12 cellular contexts compared by ENCODE assay signal in genomic region chr9:92686954-92687353, GRCh38. TPM values are rescaled to one million over a fixed set of nuclear protein-coding genes. Genes with fewer than 3 reads are reported as not detected.
A peak's percentile ranks its signal among the peaks of the same experiment; 100 is the strongest.
DNase-seq lines count a peak whose midpoint lies in the region; ATAC-seq and TF ChIP-seq lines count a peak whose summit lies in the region.
"Had no signal": no experiment of that assay in that cellular context is flagged by ENCODE, and none has a peak within 500 bp of the region (broad histone marks: within the 10 kb centered on the region; RNA-seq: fewer than 3 reads in every experiment).

No MANE protein-coding gene starts in this region.

- H3K79me2 ChIP-seq in H9 (ENCODE audit: insufficient read depth, low read length): no peaks in the 10 kb centered on the region

- no peak overlapping the region for H3T11ph ChIP-seq in H9 (ENCODE audit: low read length)

- no peak overlapping the region for H3K18ac ChIP-seq in H9 (ENCODE audit: insufficient read length, low read depth, low read length)

- no peak overlapping the region for H3K27ac ChIP-seq in H9 (ENCODE audit: insufficient read length, low read depth, low read length)
- H3K27ac ChIP-seq: ascending aorta had no signal

- no peak overlapping the region for H2AK5ac ChIP-seq in H9 (ENCODE audit: insufficient read length, low read length)

- no peak overlapping the region for H3K56ac ChIP-seq in H9 (ENCODE audit: insufficient read length, low read depth, low read length)

- H3K4me3 ChIP-seq in AG10803 (ENCODE audit: low read length): no peak overlapping the region
- H3K4me3 ChIP-seq in fibroblast of mammary gland (ENCODE audit: control insufficient read depth, low read depth, low read length): no peak overlapping the region
- H3K4me3 ChIP-seq: ascending aorta had no signal

- no CpG with 5 or more reads among the region's 3 CpGs for WGBS in H9 (ENCODE audit: extremely low coverage, insufficient read length, low lambda C conversion rate)

- H3K4me1 Mint-ChIP-seq in H9: peaks cover 4 to 5% of the 10 kb centered on the region in 2 experiments
- H3K4me1 Mint-ChIP-seq in activated T-cell treated with anti-CD3 and anti-CD28 coated beads, Interleukin-2, amount 50 U/mL, for 4 hours (ENCODE audit: low read depth): no peaks in the 10 kb centered on the region

- H2BK12ac ChIP-seq in H9 (ENCODE audit: insufficient read length, low read depth, low read length): no peak overlapping the region

- ATAC-seq in GM18520 (IDR thresholded peaks at IDR 0.05; ENCODE audit: unreplicated experiment): no peak
- ATAC-seq in HG03159 (IDR thresholded peaks at IDR 0.05; ENCODE audit: unreplicated experiment): no peak
- ATAC-seq in activated T-cell treated with anti-CD3 and anti-CD28 coated beads, Interleukin-2, amount 50 U/mL, for 4 hours: no peak

- H3K4me3 Mint-ChIP-seq in H9: no peak overlapping the region
- H3K4me3 Mint-ChIP-seq in activated T-cell treated with anti-CD3 and anti-CD28 coated beads, Interleukin-2, amount 50 U/mL, for 4 hours: no peak overlapping the region

- no peak overlapping the region for H3K23ac ChIP-seq in H9 (ENCODE audit: insufficient read length, low read depth, low read length)

- no peaks in the 10 kb centered on the region for H3K36me3 Mint-ChIP-seq in H9 (ENCODE audit: insufficient read depth in 1 of 3, low read depth in 3 of 3)
- H3K36me3 Mint-ChIP-seq in activated T-cell treated with anti-CD3 and anti-CD28 coated beads, Interleukin-2, amount 50 U/mL, for 4 hours (ENCODE audit: insufficient read depth): no peaks in the 10 kb centered on the region

- peaks cover 9 to 11% of the 10 kb centered on the region in 2 experiments; a peak in 4 of 5 replicates for H3K9me3 Mint-ChIP-seq in H9
- peaks cover 13% of the 10 kb centered on the region for H3K9me3 Mint-ChIP-seq in activated T-cell treated with anti-CD3 and anti-CD28 coated beads, Interleukin-2, amount 50 U/mL, for 4 hours

- no peak overlapping the region for H4K8ac ChIP-seq in H9 (replicated peaks; ENCODE audit: insufficient read length, low read depth, low read length)

- TF ChIP-seq CTCF in AG10803 (conservative IDR thresholded peaks at IDR 0.05; ENCODE audit: low read length) (peak; percentile 38), H9 (conservative IDR thresholded peaks at IDR 0.05) (peak; percentile 59), fibroblast of mammary gland (conservative IDR thresholded peaks at IDR 0.05; ENCODE audit: control insufficient read depth, insufficient read depth, low read depth, low read length) (peak; percentile 27)

- no peak overlapping the region for H3K14ac ChIP-seq in H9 (ENCODE audit: insufficient read depth, low read length)

- no peak overlapping the region for H3K9ac ChIP-seq in H9 (ENCODE audit: extremely low read depth, insufficient read length, low read length)

- no peaks in the 10 kb centered on the region for H3K23me2 ChIP-seq in H9 (ENCODE audit: insufficient read length, low read depth, low read length, poor library complexity, severe bottlenecking)

- H3K27ac Mint-ChIP-seq in H9: no peak overlapping the region

- H3K27me3 ChIP-seq in H9 (ENCODE audit: insufficient read depth, low read length): no peaks in the 10 kb centered on the region
- H3K27me3 ChIP-seq: ascending aorta had no signal

- H3K79me1 ChIP-seq in H9 (ENCODE audit: insufficient read depth, low read depth, low read length, poor library complexity, severe bottlenecking): no peaks in the 10 kb centered on the region

- H4K91ac ChIP-seq in H9 (ENCODE audit: insufficient read length, low read depth, low read length): no peak overlapping the region

- no peak overlapping the region for H3K4me2 ChIP-seq in H9 (ENCODE audit: insufficient read depth, insufficient read length, low read length)

- no peaks in the 10 kb centered on the region for H3K9me3 ChIP-seq in H9 (ENCODE audit: control insufficient read depth, low read depth, low read length)

- H3K27me3 Mint-ChIP-seq in H9 (ENCODE audit: low read depth): peaks cover 4% of the 10 kb centered on the region; the same call in 1 of the 2 replicates
- no peaks in the 10 kb centered on the region for H3K27me3 Mint-ChIP-seq in activated T-cell treated with anti-CD3 and anti-CD28 coated beads, Interleukin-2, amount 50 U/mL, for 4 hours (ENCODE audit: low read depth)

- no peaks in the 10 kb centered on the region for H4K20me1 ChIP-seq in H9 (ENCODE audit: control insufficient read depth, insufficient read depth, insufficient read length)

- no peak overlapping the region for H2BK15ac ChIP-seq in H9 (ENCODE audit: low read depth, low read length)

- DNase-seq in AG10803 (ENCODE audit: low read depth) (no peak), H9 (peak; percentile 50), RPMI8226 (peak; percentile 13), fibroblast of mammary gland (ENCODE audit: low read depth) (no peak), AG20443 (ENCODE audit: low spot score) (no peak)
- no peak for DNase-seq in activated T-cell treated with anti-CD3 and anti-CD28 coated beads, Interleukin-2, amount 50 U/mL, for 4 hours
- DNase-seq: NCI-H526; stimulated activated CD4-positive, alpha-beta T cell treated with anti-CD3 and anti-CD28 coated beads, Interleukin-1b, Interleukin-23, amount 100 ng/mL, for 48 hours; T1000 had no signal

- no peak overlapping the region for H2BK120ac ChIP-seq in H9 (ENCODE audit: low read depth, low read length, poor library complexity, severe bottlenecking)

- no peak overlapping the region for H4K5ac ChIP-seq in H9 (ENCODE audit: insufficient read length, low read depth, low read length)

- H2BK5ac ChIP-seq in H9 (ENCODE audit: insufficient read length, low read length): no peak overlapping the region

- H3K4ac ChIP-seq in H9 (ENCODE audit: low read depth, low read length): no peak overlapping the region

- H2AFZ ChIP-seq in H9 (ENCODE audit: low read length): no peak overlapping the region

- H3K4me1 ChIP-seq in H9 (ENCODE audit: insufficient read depth, low read length): no peaks in the 10 kb centered on the region
- H3K4me1 ChIP-seq: ascending aorta had no signal

- H2BK20ac ChIP-seq in H9 (ENCODE audit: low read depth, low read length, poor library complexity, severe bottlenecking): no peak overlapping the region

RNA-seq across cellular contexts. Expression of gene IPPK, which starts 17.0 kb away (rescaled TPM):
- total RNA-seq in H9 (2021): 10.7 and 12.9 TPM in 2 replicates
- 10 to 100 TPM; 12.8 to 14.6 (median 14.5) TPM for total RNA-seq in activated T-cell treated with anti-CD3 and anti-CD28 coated beads, Interleukin-2, amount 50 U/mL, for 4 hours

Comparison
In these comparisons a context has a peak if more than half of its experiments do, and no peak if none do; other contexts are left out.
1. DNase-seq: peak in H9 (single experiment) and RPMI8226 (single experiment); none in AG10803 (single experiment), fibroblast of mammary gland (single experiment), AG20443 (single experiment) and activated T-cell treated with anti-CD3 and anti-CD28 coated beads, Interleukin-2, amount 50 U/mL, for 4 hours (single experiment).
2. Peak in every context shown above with its lines, with median percentiles within 50 percentile points of each other: CTCF ChIP-seq.